8 cellular contexts compared by ENCODE assay signal in genomic region chr1:102970496-102971078, GRCh38.
DNase-seq lines count a peak whose midpoint lies in the region; ATAC-seq and TF ChIP-seq lines count a peak whose summit lies in the region.

No MANE protein-coding gene starts in this region.

- H3K4me2 ChIP-seq in Karpas-422 (ENCODE audit: low read depth, low read length, poor library complexity, severe bottlenecking): no peak overlapping the region

- H3K36me3 Mint-ChIP-seq in activated T-helper 2 cell treated with anti-CD3 and anti-CD28 coated beads, Interferon-gamma antibody, Interleukin-2, Interleukin-4, amounts not matched to agents 10 μg/mL and 5 μg/mL and 100 μg/mL, durations not matched to agents 14 hours and 24 hours and 36 hours (ENCODE audit: low read depth): no peaks in the 10 kb centered on the region

- no peak overlapping the region for H3K27ac Mint-ChIP-seq in activated T-helper 2 cell treated with anti-CD3 and anti-CD28 coated beads, Interferon-gamma antibody, Interleukin-2, Interleukin-4, amounts not matched to agents 10 μg/mL and 5 μg/mL and 100 μg/mL, durations not matched to agents 14 hours and 24 hours and 36 hours

- H3K4me1 ChIP-seq in Karpas-422 (ENCODE audit: low read length) (no peaks in the 10 kb centered on the region), Peyer's patch (no peaks in the 10 kb centered on the region)

- H3K27ac ChIP-seq in Karpas-422 (ENCODE audit: low read length) (no peak overlapping the region), Peyer's patch (no peak overlapping the region)

- no peak overlapping the region for H2AFZ ChIP-seq in Karpas-422 (ENCODE audit: low read length)

- no peaks in the 10 kb centered on the region for H3K9me2 ChIP-seq in Karpas-422 (replicated peaks; ENCODE audit: insufficient read depth, low read length)

- H4K20me1 ChIP-seq in Karpas-422 (ENCODE audit: insufficient read depth, low read depth, low read length): no peaks in the 10 kb centered on the region

- H3K4me3 ChIP-seq in Karpas-422 (ENCODE audit: low read length): no peak overlapping the region
- no peak overlapping the region for H3K4me3 ChIP-seq in Peyer's patch
- no peak overlapping the region for H3K4me3 ChIP-seq in retinal pigment epithelial cell (ENCODE audit: low read length)

- DNase-seq in COLO668 (lab: John Stamatoyannopoulos, UW; ENCODE audit: unreplicated experiment): peak; percentile 7
- DNase-seq in Karpas-422: peak; percentile 85
- no peak for DNase-seq in Peyer's patch
- peak; percentile 46 for DNase-seq in fibroblast of gingiva (ENCODE audit: low read depth)
- DNase-seq in retinal pigment epithelial cell (ENCODE audit: low read depth): peak; percentile 12
- no peak for DNase-seq in activated T-helper 2 cell treated with anti-CD3 and anti-CD28 coated beads, Interferon-gamma antibody, Interleukin-2, Interleukin-4, amounts not matched to agents 10 μg/mL and 5 μg/mL and 100 μg/mL, durations not matched to agents 14 hours and 24 hours and 36 hours (ENCODE audit: low spot score)
- DNase-seq in cerebellar nuclear complex (lab: John Stamatoyannopoulos, UW): no peak

- intact Hi-C loops in activated T-helper 2 cell treated with anti-CD3 and anti-CD28 coated beads, Interferon-gamma antibody, Interleukin-2, Interleukin-4, amounts not matched to agents 10 μg/mL and 5 μg/mL and 100 μg/mL, durations not matched to agents 14 hours and 24 hours and 36 hours (cut with micrococcal nuclease): loop anchor here (5.0 kb wide), 1 partner anchor 1448 kb away; no protein-coding TSS in a partner anchor

- H3K79me2 ChIP-seq in Karpas-422 (ENCODE audit: low read length): no peaks in the 10 kb centered on the region

- H3K27me3 ChIP-seq in Karpas-422 (ENCODE audit: low read length) (no peaks in the 10 kb centered on the region), Peyer's patch (no peaks in the 10 kb centered on the region)

- no peaks in the 10 kb centered on the region for H3K4me1 Mint-ChIP-seq in activated T-helper 2 cell treated with anti-CD3 and anti-CD28 coated beads, Interferon-gamma antibody, Interleukin-2, Interleukin-4, amounts not matched to agents 10 μg/mL and 5 μg/mL and 100 μg/mL, durations not matched to agents 14 hours and 24 hours and 36 hours (ENCODE audit: low read depth)

- H3K9me3 Mint-ChIP-seq in activated T-helper 2 cell treated with anti-CD3 and anti-CD28 coated beads, Interferon-gamma antibody, Interleukin-2, Interleukin-4, amounts not matched to agents 10 μg/mL and 5 μg/mL and 100 μg/mL, durations not matched to agents 14 hours and 24 hours and 36 hours: no peaks in the 10 kb centered on the region

- TF ChIP-seq POLR2A in Peyer's patch (IDR thresholded peaks at IDR 0.05): no peak

- H3K27me3 Mint-ChIP-seq in activated T-helper 2 cell treated with anti-CD3 and anti-CD28 coated beads, Interferon-gamma antibody, Interleukin-2, Interleukin-4, amounts not matched to agents 10 μg/mL and 5 μg/mL and 100 μg/mL, durations not matched to agents 14 hours and 24 hours and 36 hours (ENCODE audit: low read depth): no peaks in the 10 kb centered on the region

- H3K9ac ChIP-seq in Karpas-422 (ENCODE audit: low read length): no peak overlapping the region

- H3K4me3 Mint-ChIP-seq in activated T-helper 2 cell treated with anti-CD3 and anti-CD28 coated beads, Interferon-gamma antibody, Interleukin-2, Interleukin-4, amounts not matched to agents 10 μg/mL and 5 μg/mL and 100 μg/mL, durations not matched to agents 14 hours and 24 hours and 36 hours (ENCODE audit: low read depth): no peak overlapping the region

- H3K36me3 ChIP-seq in Karpas-422 (ENCODE audit: insufficient read depth, low read length) (no peaks in the 10 kb centered on the region), Peyer's patch (no peaks in the 10 kb centered on the region)

- peak; percentile 80 for ATAC-seq in GM19351 (IDR thresholded peaks at IDR 0.05; ENCODE audit: unreplicated experiment)

- H3K9me3 ChIP-seq in Karpas-422 (ENCODE audit: low read length) (no peaks in the 10 kb centered on the region), Peyer's patch (no peaks in the 10 kb centered on the region)

- TF ChIP-seq CTCF in Peyer's patch (IDR thresholded peaks at IDR 0.05) (peak in 4 of 6 experiments; percentile 28 to 36 (median 29)), retinal pigment epithelial cell (conservative IDR thresholded peaks at IDR 0.05; ENCODE audit: low read depth, low read length) (peak; percentile 67)

Comparison
In these comparisons a context has a peak if more than half of its experiments do, and no peak if none do; other contexts are left out.
1. DNase-seq: peak in COLO668 (single experiment), Karpas-422 (single experiment), fibroblast of gingiva (single experiment) and retinal pigment epithelial cell (single experiment); none in Peyer's patch (0 of 3), activated T-helper 2 cell treated with anti-CD3 and anti-CD28 coated beads, Interferon-gamma antibody, Interleukin-2, Interleukin-4, amounts not matched to agents 10 μg/mL and 5 μg/mL and 100 μg/mL, durations not matched to agents 14 hours and 24 hours and 36 hours (single experiment) and cerebellar nuclear complex (0 of 2).